8 cellular contexts compared by ENCODE assay signal in genomic region chr20:38113401-38114325, GRCh38. TPM values are rescaled to one million over a fixed set of nuclear protein-coding genes. Genes with fewer than 3 reads are reported as not detected.
DNase-seq lines count a peak whose midpoint lies in the region; ATAC-seq and TF ChIP-seq lines count a peak whose summit lies in the region.

No MANE protein-coding gene starts in this region.

- no peaks in the 10 kb centered on the region for H3K27me3 ChIP-seq in WERI-Rb-1 (ENCODE audit: insufficient read depth, low read depth, severe bottlenecking)

- peak; percentile 50 for TF ChIP-seq CTCF in WERI-Rb-1 (IDR thresholded peaks at IDR 0.05; ENCODE audit: low read depth, low read length)

- no peaks in the 10 kb centered on the region for H3K9me3 ChIP-seq in WERI-Rb-1 (ENCODE audit: severe bottlenecking)

- H3K36me3 ChIP-seq in WERI-Rb-1 = no peaks in the 10 kb centered on the region

- ATAC-seq in GM18868 (IDR thresholded peaks at IDR 0.05; ENCODE audit: unreplicated experiment) (no peak), HG03521 (IDR thresholded peaks at IDR 0.05; ENCODE audit: unreplicated experiment) (no peak)

- DNase-seq in Daoy (ENCODE audit: low read depth) (peak; percentile 61), LHCN-M2 (ENCODE audit: low read depth) (peak; percentile 39), WERI-Rb-1 (peak; percentile 70), lung microvascular endothelial cell (ENCODE audit: low read depth in 2 of 2) (peak; percentile 56 to 60), dedifferentiated amniotic fluid mesenchymal stem cell (ENCODE audit: extremely low spot score) (no peak)
- no peak for DNase-seq in stimulated activated CD4-positive, alpha-beta T cell treated with anti-CD3 and anti-CD28 coated beads, Interleukin-12 subunit alpha, Interleukin-12 subunit beta, amount 100 ng/mL, for 4 hours

- H3K4me3 ChIP-seq in WERI-Rb-1 (ENCODE audit: low read depth, low read length) = no peak overlapping the region

- H3K27ac ChIP-seq in WERI-Rb-1 = no peak overlapping the region

RNA-seq across cellular contexts. Expression of gene TGM2, which starts 51.4 kb away (rescaled TPM):
- total RNA-seq in Daoy (2014; rRNA removed; shearing (Covaris generic)) = 27.3 and 33.4 TPM in 2 replicates
- total RNA-seq in LHCN-M2 (2014; rRNA removed) (6.3 and 7.4 TPM in 2 replicates), lung microvascular endothelial cell (273 and 343 TPM in 2 replicates)
- 21.7 TPM for polyA plus RNA-seq in LHCN-M2 (2012)

Comparison
In these comparisons a context has a peak if more than half of its experiments do, and no peak if none do; other contexts are left out.
1. DNase-seq: peak in Daoy (single experiment), LHCN-M2 (single experiment), WERI-Rb-1 (single experiment) and lung microvascular endothelial cell (2 of 2); none in dedifferentiated amniotic fluid mesenchymal stem cell (single experiment) and stimulated activated CD4-positive, alpha-beta T cell treated with anti-CD3 and anti-CD28 coated beads, Interleukin-12 subunit alpha, Interleukin-12 subunit beta, amount 100 ng/mL, for 4 hours (single experiment).